Comparison of ENCODE assay signal across 6 cellular contexts in genomic region chr1:42815938-42816599, GRCh38. TPM values are rescaled to one million over a fixed set of nuclear protein-coding genes. Genes with fewer than 3 reads are reported as not detected.
A peak's percentile ranks its signal among the peaks of the same experiment; 100 is the strongest.
DNase-seq lines count a peak whose midpoint lies in the region; ATAC-seq and TF ChIP-seq lines count a peak whose summit lies in the region.

No MANE protein-coding gene starts in this region.

- H3K27me3 Mint-ChIP-seq in immature natural killer cell (ENCODE audit: low read depth in 3 of 3) = peaks cover 2 to 9% (median 9%) of the 10 kb centered on the region in 3 donors

- no peak for ATAC-seq in aorta (ENCODE audit: low FRiP score)

- peak; percentile 72 for DNase-seq in NCI-H2107 treated with DMSO at 0.1 percent for 48 hours (lab: John Stamatoyannopoulos, UW; ENCODE audit: unreplicated experiment)
- DNase-seq in NCI-H2107 (lab: John Stamatoyannopoulos, UW) = no peak
- DNase-seq in WERI-Rb-1 = no peak
- peak in 2 of 3 donors; percentile 1 to 7 for DNase-seq in immature natural killer cell
- DNase-seq in aorta = no peak
- no peak for DNase-seq in SIG-M5 treated with dmso at 0.1 percent for 504 hours (lab: John Stamatoyannopoulos, UW; ENCODE audit: unreplicated experiment)

- H3K36me3 Mint-ChIP-seq in immature natural killer cell = peaks cover 0 to 4% (median 4%) of the 10 kb centered on the region in 3 donors

- peaks cover 0 to 4% of the 10 kb centered on the region in 2 donors for H3K4me1 ChIP-seq in aorta (ENCODE audit: control insufficient read depth in 1 of 2, insufficient read depth in 2 of 2, low read length in 2 of 2)

- H3K27me3 ChIP-seq in WERI-Rb-1 (ENCODE audit: insufficient read depth, low read depth, severe bottlenecking) = no peaks in the 10 kb centered on the region
- no peaks in the 10 kb centered on the region for H3K27me3 ChIP-seq in aorta (ENCODE audit: control insufficient read depth in 1 of 2, insufficient read depth in 2 of 2, low read length in 1 of 2)

- TF ChIP-seq CTCF in WERI-Rb-1 (IDR thresholded peaks at IDR 0.05; ENCODE audit: low read depth, low read length) = no peak

- peaks cover 19 to 24% of the 10 kb centered on the region in 2 donors for H3K4me1 Mint-ChIP-seq in immature natural killer cell

- 27 to 29% methylated on average over 7 of the region's 7 CpGs for WGBS in aorta, 2 donors

- no peaks in the 10 kb centered on the region for H3K9me3 ChIP-seq in WERI-Rb-1 (ENCODE audit: severe bottlenecking)
- no peaks in the 10 kb centered on the region for H3K9me3 ChIP-seq in aorta (ENCODE audit: control insufficient read depth, low read length)

- peak overlapping the region; percentile 63 to 95 (median 92) for H3K27ac Mint-ChIP-seq in immature natural killer cell

- no peaks in the 10 kb centered on the region for H3K9me3 Mint-ChIP-seq in immature natural killer cell

- H3K4me3 ChIP-seq in WERI-Rb-1 (ENCODE audit: low read depth, low read length) (peak overlapping the region; percentile 77), aorta (ENCODE audit: low read length in 2 of 2) (peak overlapping the region; percentile 83 to 98)

- H3K36me3 ChIP-seq in WERI-Rb-1 (peaks cover 11% of the 10 kb centered on the region), aorta (ENCODE audit: control insufficient read depth in 1 of 2, insufficient read depth in 2 of 2, low read length in 1 of 2) (peaks cover 0 to 2% of the 10 kb centered on the region in 2 donors)

- intact Hi-C loops in aorta (cut with DNase I) = loop anchor here in 1 of 2 donors (5.0 kb wide), 1 partner anchor 49 kb away; the partner anchor contains the start of genes C1orf50 and P3H1

- H3K27ac ChIP-seq in WERI-Rb-1 = peak overlapping the region; percentile 100
- H3K27ac ChIP-seq in aorta (ENCODE audit: low read depth in 1 of 2, low read length in 2 of 2) = peak overlapping the region in 1 of 2 donors; percentile 66

- peak overlapping the region; percentile 77 to 91 (median 87) for H3K4me3 Mint-ChIP-seq in immature natural killer cell

RNA-seq across cellular contexts. Expression of gene ERMAP, which starts 0.9 kb away (rescaled TPM):
- polyA plus RNA-seq in immature natural killer cell (1 to 10 TPM; 2.2 to 4.2 (median 2.8) TPM), aorta (10 to 100 TPM in 1 of 2 donors, 1 to 10 TPM in 1; 5.9 to 10.1 TPM)
- total RNA-seq in aorta = 10 to 100 TPM in 1 of 2 donors, 1 to 10 TPM in 1; 7.1 to 12.8 TPM

RNA-seq across cellular contexts. Expression of gene SVBP, which starts 1.1 kb away (rescaled TPM):
- 10 to 100 TPM; 29.3 to 45.0 (median 36.8) TPM for polyA plus RNA-seq in immature natural killer cell
- 10 to 100 TPM; 15.9 to 17.3 TPM for total RNA-seq in aorta
- 10 to 100 TPM; 37.0 to 37.8 TPM for polyA plus RNA-seq in aorta

RNA-seq across cellular contexts. Expression of gene ZNF691, which starts 30.3 kb away (rescaled TPM):
- 10 to 100 TPM in 1 of 3 donors, 1 to 10 TPM in 2; 5.2 to 10.2 (median 7.1) TPM for polyA plus RNA-seq in immature natural killer cell
- total RNA-seq in aorta = 1 to 10 TPM; 5.4 to 9.8 TPM
- 10 to 100 TPM in 1 of 2 donors, 1 to 10 TPM in 1; 7.4 to 10.4 TPM for polyA plus RNA-seq in aorta

RNA-seq across cellular contexts. Expression of gene TMEM269, which starts 31.3 kb away (rescaled TPM):
- under 1 TPM in 1 of 3 donors, not detected in 2; 0.14 TPM for polyA plus RNA-seq in immature natural killer cell
- total RNA-seq in aorta = under 1 TPM in 1 of 2 donors, not detected in 1; 0.13 TPM
- not detected for polyA plus RNA-seq in aorta

RNA-seq across cellular contexts. Expression of gene C1orf50, which starts 49.0 kb away (rescaled TPM):
- polyA plus RNA-seq in immature natural killer cell (1 to 10 TPM; 4.7 to 8.8 (median 5.9) TPM), aorta (10 to 100 TPM in 1 of 2 donors, 1 to 10 TPM in 1; 1.6 to 10.6 TPM)
- 1 to 10 TPM; 3.6 to 8.5 TPM for total RNA-seq in aorta

Comparison
In these comparisons a context has a peak if more than half of its experiments do, and no peak if none do; other contexts are left out.
1. DNase-seq: peak in NCI-H2107 treated with DMSO at 0.1 percent for 48 hours (single experiment) and immature natural killer cell (2 of 3); none in NCI-H2107 (single experiment), WERI-Rb-1 (single experiment), aorta (0 of 2) and SIG-M5 treated with dmso at 0.1 percent for 504 hours (single experiment).